In the genomic region with DNA sequence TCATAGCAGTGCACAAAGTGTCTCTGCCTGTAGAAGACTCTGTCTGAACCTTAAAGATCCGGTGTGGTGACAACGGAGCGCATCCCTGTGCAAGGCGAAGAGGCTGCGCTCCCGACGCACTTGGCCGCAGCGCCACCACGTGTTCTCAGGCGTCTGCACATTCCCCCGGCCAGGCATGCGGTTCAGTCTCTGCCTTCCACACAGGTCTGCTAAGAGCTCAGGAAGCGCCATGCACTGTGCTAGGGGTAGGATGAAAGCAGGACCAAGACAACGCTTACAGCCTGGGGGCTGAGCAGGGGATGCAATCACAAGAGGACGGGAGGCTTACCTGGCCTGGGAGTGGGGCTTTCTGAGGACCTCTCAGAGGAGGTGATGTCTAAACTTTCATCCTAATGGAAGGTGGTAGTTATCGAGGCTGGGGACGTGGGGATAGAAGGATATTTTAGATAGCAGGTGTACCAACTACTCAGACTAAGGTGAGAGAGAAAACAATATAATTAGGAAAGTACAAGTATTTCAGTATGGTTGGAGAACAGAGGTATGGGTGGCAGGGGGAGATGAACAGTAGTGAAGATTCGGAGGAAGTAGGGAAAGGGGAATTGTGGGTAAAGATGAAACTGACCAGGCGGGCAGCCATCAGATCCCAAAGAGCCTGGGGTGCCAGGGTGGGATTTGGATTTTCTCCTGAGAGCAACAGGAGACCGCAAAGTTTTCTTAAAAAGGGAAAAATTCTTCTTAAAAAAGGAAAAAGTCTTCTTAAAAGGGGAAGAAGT, we compare ENCODE assay signal across 8 cellular contexts. TPM values are rescaled to one million over a fixed set of nuclear protein-coding genes. Genes with fewer than 3 reads are reported as not detected.
DNase-seq lines count a peak whose midpoint lies in the region; ATAC-seq and TF ChIP-seq lines count a peak whose summit lies in the region.

No MANE protein-coding gene starts in this region.

- ATAC-seq in GM18907 (IDR thresholded peaks at IDR 0.05; ENCODE audit: unreplicated experiment): peak; percentile 85

- peaks cover 4% of the 10 kb centered on the region for H3K9me3 Mint-ChIP-seq in activated naive CD4-positive, alpha-beta T cell treated with anti-CD3 and anti-CD28 coated beads for 36 hours

- H3K27ac Mint-ChIP-seq in activated naive CD4-positive, alpha-beta T cell treated with anti-CD3 and anti-CD28 coated beads for 36 hours: peak overlapping the region; percentile 87

- H3K36me3 ChIP-seq in prostate gland (no peaks in the 10 kb centered on the region), vagina (no peaks in the 10 kb centered on the region)

- WGBS in prostate gland: 23% methylated on average over 15 of the region's 21 CpGs

- CTCF ChIA-PET in activated naive CD4-positive, alpha-beta T cell treated with anti-CD3 and anti-CD28 coated beads for 36 hours (lab: Charles Lee): interaction anchor here (0.6 to 8.1 kb wide), 49 partner anchors 11 to 836 kb away, joined by 3 to 146 read pairs (median 6); partner anchors contain the start of genes CAPSL, IL7R and SPEF2

- intact Hi-C loops in activated naive CD4-positive, alpha-beta T cell treated with anti-CD3 and anti-CD28 coated beads for 36 hours (cut with micrococcal nuclease): loop anchor here (1.0 to 5.0 kb wide), 20 partner anchors 21 to 1428 kb away; partner anchors contain the start of genes BRIX1 and RAD1
- intact Hi-C loops in prostate gland (cut with DNase I): loop anchor here (2.0 to 5.0 kb wide), 2 partner anchors 148 to 836 kb away; no protein-coding TSS in a partner anchor
- intact Hi-C loops in vagina (cut with DNase I): loop anchor here (5.0 to 10.0 kb wide), 2 partner anchors 150 to 838 kb away; no protein-coding TSS in a partner anchor

- H3K9me3 ChIP-seq in prostate gland: no peaks in the 10 kb centered on the region
- H3K9me3 ChIP-seq in vagina: no peaks in the 10 kb centered on the region

- TF ChIP-seq POLR2A in prostate gland (IDR thresholded peaks at IDR 0.05) (no peak), vagina (IDR thresholded peaks at IDR 0.05) (no peak)

- no peak overlapping the region for H3K4me3 ChIP-seq in prostate gland
- H3K4me3 ChIP-seq in vagina: no peak overlapping the region

- peak overlapping the region; percentile 78 for H3K4me3 Mint-ChIP-seq in activated naive CD4-positive, alpha-beta T cell treated with anti-CD3 and anti-CD28 coated beads for 36 hours

- H3K4me1 Mint-ChIP-seq in activated naive CD4-positive, alpha-beta T cell treated with anti-CD3 and anti-CD28 coated beads for 36 hours (ENCODE audit: low read depth): peaks cover 51% of the 10 kb centered on the region

- H3K27ac ChIP-seq in prostate gland: no peak overlapping the region
- no peak overlapping the region for H3K27ac ChIP-seq in vagina

- no peaks in the 10 kb centered on the region for H3K36me3 Mint-ChIP-seq in activated naive CD4-positive, alpha-beta T cell treated with anti-CD3 and anti-CD28 coated beads for 36 hours (ENCODE audit: low read depth)

- H3K27me3 ChIP-seq in prostate gland (replicated peaks; ENCODE audit: insufficient read depth) (no peaks in the 10 kb centered on the region), vagina (no peaks in the 10 kb centered on the region)

- DNase-seq in AML-193 (lab: John Stamatoyannopoulos, UW) (peak; percentile 69 to 76), HS-27A (ENCODE audit: low read depth) (peak; percentile 68), SK-N-DZ (ENCODE audit: low spot score) (peak; percentile 51), glomerular visceral epithelial cell (ENCODE audit: extremely low spot score) (peak; percentile 75), prostate gland (ENCODE audit: low spot score) (peak; percentile 55), vagina (ENCODE audit: extremely low spot score in 2 of 2) (no peak)
- DNase-seq in activated naive CD4-positive, alpha-beta T cell treated with anti-CD3 and anti-CD28 coated beads for 36 hours: peak; percentile 95

- TF ChIP-seq CTCF in prostate gland (IDR thresholded peaks at IDR 0.05) (peak; percentile 18 to 67 (median 58)), vagina (IDR thresholded peaks at IDR 0.05) (peak; percentile 35 to 60 (median 40))

- H3K27me3 Mint-ChIP-seq in activated naive CD4-positive, alpha-beta T cell treated with anti-CD3 and anti-CD28 coated beads for 36 hours (ENCODE audit: low read depth): peaks cover 1% of the 10 kb centered on the region

- H3K4me1 ChIP-seq in prostate gland (replicated peaks): no peaks in the 10 kb centered on the region
- peaks cover 8% of the 10 kb centered on the region for H3K4me1 ChIP-seq in vagina

RNA-seq across cellular contexts. Expression of gene CAPSL, which starts 13.3 kb away (rescaled TPM):
- polyA plus RNA-seq in SK-N-DZ (2014; cell fraction: cytosol; rRNA removed): not detected in 2 replicates
- not detected in 2 replicates for polyA plus RNA-seq in SK-N-DZ (2014; cell fraction: nucleus; rRNA removed)
- total RNA-seq in activated naive CD4-positive, alpha-beta T cell treated with anti-CD3 and anti-CD28 coated beads for 36 hours: 1 to 10 TPM; 1.8 TPM
- total RNA-seq in prostate gland (not detected), vagina (not detected)

Comparison
In these comparisons a context has a peak if more than half of its experiments do, and no peak if none do; other contexts are left out.
1. DNase-seq: peak in AML-193 (2 of 2), HS-27A (single experiment), SK-N-DZ (single experiment), activated naive CD4-positive, alpha-beta T cell treated with anti-CD3 and anti-CD28 coated beads for 36 hours (single experiment), glomerular visceral epithelial cell (single experiment) and prostate gland (single experiment); none in vagina (0 of 2).